In the genomic region with DNA sequence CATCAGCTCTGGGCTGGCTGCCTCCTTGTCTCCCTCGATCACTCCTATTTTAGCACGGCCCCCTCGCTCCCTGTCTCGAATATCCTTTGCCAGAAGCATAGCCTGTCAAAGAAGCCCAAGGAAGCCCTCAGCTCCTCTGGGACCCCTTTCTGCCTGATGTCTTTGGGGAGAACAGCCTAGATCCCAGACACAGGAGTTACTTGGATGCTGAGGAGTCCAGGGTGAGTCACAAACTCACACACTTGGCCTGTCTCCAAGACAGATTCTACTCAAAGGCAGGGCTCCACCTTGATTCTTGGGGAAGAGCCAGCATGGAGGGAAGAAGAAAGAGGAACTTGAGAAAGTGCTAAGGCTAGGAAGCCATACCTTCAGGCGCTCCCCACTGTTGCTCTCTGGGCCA, we compare ENCODE assay signal across 17 cellular contexts. TPM values are rescaled to one million over a fixed set of nuclear protein-coding genes. Genes with fewer than 3 reads are reported as not detected.
DNase-seq lines count a peak whose midpoint lies in the region; ATAC-seq, FAIRE-seq and TF ChIP-seq lines count a peak whose summit lies in the region.
"Had no signal": no experiment of that assay in that cellular context is flagged by ENCODE, and none has a peak within 500 bp of the region (broad histone marks: within the 10 kb centered on the region; RNA-seq: fewer than 3 reads in every experiment).

No MANE protein-coding gene starts in this region.

- POLR2A ChIA-PET in activated CD4-positive, alpha-beta T cell treated with anti-CD3 and anti-CD28 coated beads for 36 hours (lab: Charles Lee): no interaction called here
- POLR2A ChIA-PET in CD8-positive, alpha-beta T cell (lab: Charles Lee): no interaction called here

- no peak overlapping the region for H3K27ac ChIP-seq in CD8-positive, alpha-beta T cell (ENCODE audit: low read depth, low read length)
- H3K27ac ChIP-seq: transverse colon had no signal

- peak; percentile 50 for FAIRE-seq in bronchial epithelial cell (lab: Jason Lieb, UNC)
- FAIRE-seq: D721Med had no signal

- TF ChIP-seq CTCF in bronchial epithelial cell (IDR thresholded peaks at IDR 0.05; ENCODE audit: insufficient read depth, low read length, severe bottlenecking): no peak
- no peak for TF ChIP-seq CTCF in mucosa of descending colon (IDR thresholded peaks at IDR 0.05)
- TF ChIP-seq CTCF in CD8-positive, alpha-beta T cell (IDR thresholded peaks at IDR 0.05): no peak

- no peak overlapping the region for H3K4me3 Mint-ChIP-seq in activated CD4-positive, alpha-beta T cell treated with anti-CD3 and anti-CD28 coated beads for 36 hours
- H3K4me3 Mint-ChIP-seq in CD8-positive, alpha-beta T cell: no peak overlapping the region
- H3K4me3 Mint-ChIP-seq: activated CD4-positive, alpha-beta memory T cell treated with anti-CD3 and anti-CD28 coated beads, Interleukin-2, amount 10 ng/mL, durations not matched to agents 7 days and 5 days; dendritic cell treated with granulocyte-macrophage colony-stimulating factor and Interleukin-4, amounts not matched to agents 40 ng/mL and 50 ng/mL, for 4 days; neural crest cell had no signal

- no peaks in the 10 kb centered on the region for H3K4me1 ChIP-seq in mucosa of descending colon (ENCODE audit: low read depth)
- H3K4me1 ChIP-seq in CD8-positive, alpha-beta T cell (ENCODE audit: insufficient read depth, low read length): no peaks in the 10 kb centered on the region
- H3K4me1 ChIP-seq: transverse colon had no signal

- H3K36me3 ChIP-seq in bronchial epithelial cell (ENCODE audit: control insufficient read depth, insufficient read depth, low read length): no peaks in the 10 kb centered on the region
- no peaks in the 10 kb centered on the region for H3K36me3 ChIP-seq in mucosa of descending colon (ENCODE audit: low read depth)
- H3K36me3 ChIP-seq in CD8-positive, alpha-beta T cell (ENCODE audit: insufficient read depth, low read length): no peaks in the 10 kb centered on the region

- H3K9me3 Mint-ChIP-seq in activated CD4-positive, alpha-beta T cell treated with anti-CD3 and anti-CD28 coated beads for 36 hours (ENCODE audit: low read depth): no peaks in the 10 kb centered on the region
- no peaks in the 10 kb centered on the region for H3K9me3 Mint-ChIP-seq in CD8-positive, alpha-beta T cell
- H3K9me3 Mint-ChIP-seq: activated CD4-positive, alpha-beta memory T cell treated with anti-CD3 and anti-CD28 coated beads, Interleukin-2, amount 10 ng/mL, durations not matched to agents 7 days and 5 days; dendritic cell treated with granulocyte-macrophage colony-stimulating factor and Interleukin-4, amounts not matched to agents 40 ng/mL and 50 ng/mL, for 4 days; neural crest cell had no signal

- H3K4me3 ChIP-seq in bronchial epithelial cell (ENCODE audit: low read depth, low read length): no peak overlapping the region
- no peak overlapping the region for H3K4me3 ChIP-seq in mucosa of descending colon
- H3K4me3 ChIP-seq in CD8-positive, alpha-beta T cell (ENCODE audit: low read depth, low read length): no peak overlapping the region
- H3K4me3 ChIP-seq: transverse colon had no signal

- ATAC-seq in mucosa of descending colon: peak; percentile 49
- no peak for ATAC-seq in activated CD4-positive, alpha-beta T cell treated with anti-CD3 and anti-CD28 coated beads for 36 hours
- no peak for ATAC-seq in CD8-positive, alpha-beta T cell

- H3K27ac Mint-ChIP-seq in activated CD4-positive, alpha-beta T cell treated with anti-CD3 and anti-CD28 coated beads for 36 hours: no peak overlapping the region
- H3K27ac Mint-ChIP-seq in CD8-positive, alpha-beta T cell: no peak overlapping the region
- H3K27ac Mint-ChIP-seq: activated CD4-positive, alpha-beta memory T cell treated with anti-CD3 and anti-CD28 coated beads, Interleukin-2, amount 10 ng/mL, durations not matched to agents 7 days and 5 days; dendritic cell treated with granulocyte-macrophage colony-stimulating factor and Interleukin-4, amounts not matched to agents 40 ng/mL and 50 ng/mL, for 4 days had no signal

- CTCF ChIA-PET in activated CD4-positive, alpha-beta T cell treated with anti-CD3 and anti-CD28 coated beads for 36 hours (lab: Charles Lee): interaction anchor here (0.8 to 1.2 kb wide), 3 partner anchors 8 to 32 kb away, joined by 3 read pairs; no protein-coding TSS in a partner anchor
- CTCF ChIA-PET in CD8-positive, alpha-beta T cell (lab: Charles Lee): interaction anchor here (1.0 kb wide), 1 partner anchor 22 kb away, joined by 3 read pairs; no protein-coding TSS in a partner anchor

- no peaks in the 10 kb centered on the region for H3K4me1 Mint-ChIP-seq in activated CD4-positive, alpha-beta T cell treated with anti-CD3 and anti-CD28 coated beads for 36 hours
- no peaks in the 10 kb centered on the region for H3K4me1 Mint-ChIP-seq in CD8-positive, alpha-beta T cell (ENCODE audit: low read depth)
- H3K4me1 Mint-ChIP-seq: neural crest cell had no signal

- H3K9me3 ChIP-seq in mucosa of descending colon: no peaks in the 10 kb centered on the region
- H3K9me3 ChIP-seq in CD8-positive, alpha-beta T cell (ENCODE audit: low read length): no peaks in the 10 kb centered on the region
- H3K9me3 ChIP-seq: transverse colon had no signal

- H3K36me3 Mint-ChIP-seq in activated CD4-positive, alpha-beta T cell treated with anti-CD3 and anti-CD28 coated beads for 36 hours (ENCODE audit: low read depth): peaks cover 2% of the 10 kb centered on the region
- peaks cover 52% of the 10 kb centered on the region for H3K36me3 Mint-ChIP-seq in CD8-positive, alpha-beta T cell

- H3K27me3 Mint-ChIP-seq in activated CD4-positive, alpha-beta T cell treated with anti-CD3 and anti-CD28 coated beads for 36 hours: no peaks in the 10 kb centered on the region
- no peaks in the 10 kb centered on the region for H3K27me3 Mint-ChIP-seq in CD8-positive, alpha-beta T cell (ENCODE audit: low read depth)
- H3K27me3 Mint-ChIP-seq: activated CD4-positive, alpha-beta memory T cell treated with anti-CD3 and anti-CD28 coated beads, Interleukin-2, amount 10 ng/mL, durations not matched to agents 7 days and 5 days; dendritic cell treated with granulocyte-macrophage colony-stimulating factor and Interleukin-4, amounts not matched to agents 40 ng/mL and 50 ng/mL, for 4 days had no signal

- H3K27me3 ChIP-seq in bronchial epithelial cell (ENCODE audit: control insufficient read depth, insufficient read depth, low read length): no peaks in the 10 kb centered on the region
- H3K27me3 ChIP-seq in CD8-positive, alpha-beta T cell (ENCODE audit: insufficient read depth, low read length): no peaks in the 10 kb centered on the region
- H3K27me3 ChIP-seq: transverse colon had no signal

- DNase-seq in HPDE6-E6E7 (ENCODE audit: extremely low spot score): peak; percentile 65
- peak; percentile 46 for DNase-seq in OCI-M1 (lab: John Stamatoyannopoulos, UW)
- DNase-seq in bronchial epithelial cell (ENCODE audit: low read depth): peak; percentile 87
- no peak for DNase-seq in mucosa of descending colon
- no peak for DNase-seq in activated CD4-positive, CD25-positive, alpha-beta regulatory T cell (lab: John Stamatoyannopoulos, UW)
- DNase-seq in activated CD4-positive, alpha-beta T cell treated with anti-CD3 and anti-CD28 coated beads for 36 hours: no peak
- DNase-seq in SW480 (ENCODE audit: low spot score): no peak
- DNase-seq in CD8-positive, alpha-beta T cell: no peak
- DNase-seq: activated CD4-positive, alpha-beta memory T cell treated with anti-CD3 and anti-CD28 coated beads, Interleukin-2, amount 10 ng/mL, durations not matched to agents 7 days and 5 days; activated naive CD4-positive, alpha-beta T cell treated with Interleukin-2 at 50 U/mL for 16 hours; glutamatergic neuron; NCI-H1436 treated with DMSO at 0.1 percent for 48 hours; T-helper 1 cell; transverse colon had no signal

- intact Hi-C loops in mucosa of descending colon (cut with DNase I, micrococcal nuclease): no loop called here
- intact Hi-C loops in activated CD4-positive, alpha-beta T cell treated with anti-CD3 and anti-CD28 coated beads for 36 hours (cut with DNase I, micrococcal nuclease): no loop called here
- intact Hi-C loops in CD8-positive, alpha-beta T cell (cut with DNase I, micrococcal nuclease): no loop called here

RNA-seq across cellular contexts. Expression of a gene that starts 8.1 kb away (rescaled TPM):
- total RNA-seq in bronchial epithelial cell (0.79 and 1.9 TPM in 2 replicates), mucosa of descending colon (10 to 100 TPM; 12.2 to 13.6 (median 13.3) TPM)
- under 1 TPM; 0.53 to 0.75 TPM for total RNA-seq in activated CD4-positive, alpha-beta T cell treated with anti-CD3 and anti-CD28 coated beads for 36 hours
- 1 to 10 TPM in 1 of 2 experiments, under 1 TPM in 1; 0.65 to 1.1 TPM for total RNA-seq in CD8-positive, alpha-beta T cell

RNA-seq across cellular contexts. Expression of a gene that starts 27.9 kb away (rescaled TPM):
- total RNA-seq in bronchial epithelial cell (15.7 and 17.9 TPM in 2 replicates), mucosa of descending colon (10 to 100 TPM; 26.1 to 32.9 (median 29.0) TPM)
- total RNA-seq in activated CD4-positive, alpha-beta T cell treated with anti-CD3 and anti-CD28 coated beads for 36 hours: 10 to 100 TPM; 30.7 to 56.9 TPM
- 10 to 100 TPM; 37.0 to 37.1 TPM for total RNA-seq in CD8-positive, alpha-beta T cell

RNA-seq across cellular contexts. Expression of a gene that starts 36.1 kb away (rescaled TPM):
- total RNA-seq in bronchial epithelial cell (29.3 and 36.3 TPM in 2 replicates), mucosa of descending colon (100 to 1,000 TPM; 220 to 339 (median 256) TPM)
- total RNA-seq in activated CD4-positive, alpha-beta T cell treated with anti-CD3 and anti-CD28 coated beads for 36 hours: 10 to 100 TPM; 80.9 to 85.4 TPM
- total RNA-seq in CD8-positive, alpha-beta T cell: 10 to 100 TPM; 68.1 to 70.5 TPM

RNA-seq across cellular contexts. Expression of a gene that starts 38.0 kb away (rescaled TPM):
- 4.5 and 7.1 TPM in 2 replicates for total RNA-seq in bronchial epithelial cell
- 1 to 10 TPM; 5.3 to 7.3 (median 6.2) TPM for total RNA-seq in mucosa of descending colon
- 1 to 10 TPM; 2.5 to 3.9 TPM for total RNA-seq in activated CD4-positive, alpha-beta T cell treated with anti-CD3 and anti-CD28 coated beads for 36 hours
- total RNA-seq in CD8-positive, alpha-beta T cell: 1 to 10 TPM in 1 of 2 experiments, under 1 TPM in 1; 0.81 to 1.7 TPM

RNA-seq across cellular contexts. Expression of a gene that starts 38.5 kb away (rescaled TPM):
- 2.8 and 5.8 TPM in 2 replicates for total RNA-seq in bronchial epithelial cell
- 10 to 100 TPM; 10.1 to 15.3 (median 10.6) TPM for total RNA-seq in mucosa of descending colon
- total RNA-seq in activated CD4-positive, alpha-beta T cell treated with anti-CD3 and anti-CD28 coated beads for 36 hours: 10 to 100 TPM; 31.9 to 33.5 TPM
- 10 to 100 TPM; 14.0 to 20.0 TPM for total RNA-seq in CD8-positive, alpha-beta T cell

Comparison
In these comparisons a context has a peak if more than half of its experiments do, and no peak if none do; other contexts are left out.
1. DNase-seq: peak in HPDE6-E6E7 (single experiment), OCI-M1 (single experiment) and bronchial epithelial cell (single experiment); none in mucosa of descending colon (0 of 3), activated CD4-positive, CD25-positive, alpha-beta regulatory T cell (0 of 4), activated CD4-positive, alpha-beta T cell treated with anti-CD3 and anti-CD28 coated beads for 36 hours (single experiment), SW480 (single experiment) and CD8-positive, alpha-beta T cell (0 of 7).